ENCODE assay signal across 12 cellular contexts in genomic region chr13:30256713-30257432, GRCh38. TPM values are rescaled to one million over a fixed set of nuclear protein-coding genes. Genes with fewer than 3 reads are reported as not detected.
DNase-seq lines count a peak whose midpoint lies in the region; ATAC-seq and TF ChIP-seq lines count a peak whose summit lies in the region.
"Had no signal": no experiment of that assay in that cellular context is flagged by ENCODE, and none has a peak within 500 bp of the region (broad histone marks: within the 10 kb centered on the region; RNA-seq: fewer than 3 reads in every experiment).

No MANE protein-coding gene starts in this region.

- H3K4me3 ChIP-seq in vagina: no peak overlapping the region
- H3K4me3 ChIP-seq: SJSA1 had no signal

- no peak overlapping the region for H3K4me3 Mint-ChIP-seq in activated T-helper 17 cell treated with anti-CD3 and anti-CD28 coated beads, Interleukin-2, amount 50 U/mL, for 72 hours
- H3K4me3 Mint-ChIP-seq in glutamatergic neuron (ENCODE audit: unreplicated experiment): no peak overlapping the region
- H3K4me3 Mint-ChIP-seq: activated naive CD8-positive, alpha-beta T cell had no signal

- H3K36me3 ChIP-seq in vagina: no peaks in the 10 kb centered on the region

- H3K36me3 Mint-ChIP-seq in activated T-helper 17 cell treated with anti-CD3 and anti-CD28 coated beads, Interleukin-2, amount 50 U/mL, for 72 hours (ENCODE audit: low read depth): peaks cover 5% of the 10 kb centered on the region
- H3K36me3 Mint-ChIP-seq in glutamatergic neuron (ENCODE audit: unreplicated experiment): peaks cover 4% of the 10 kb centered on the region
- H3K36me3 Mint-ChIP-seq: activated naive CD8-positive, alpha-beta T cell had no signal

- no peak for TF ChIP-seq POLR2A in vagina (IDR thresholded peaks at IDR 0.05)

- intact Hi-C loops in Right ventricle myocardium superior (cut with DNase I): no loop called here
- intact Hi-C loops in left cardiac atrium (cut with DNase I): loop anchor here in 1 of 2 donors (5.0 kb wide), 1 partner anchor 205 kb away; no protein-coding TSS in a partner anchor
- intact Hi-C loops in vagina (cut with DNase I): no loop called here

- H3K27ac Mint-ChIP-seq in activated T-helper 17 cell treated with anti-CD3 and anti-CD28 coated beads, Interleukin-2, amount 50 U/mL, for 72 hours: peak overlapping the region; percentile 73
- H3K27ac Mint-ChIP-seq in glutamatergic neuron (ENCODE audit: unreplicated experiment): peak overlapping the region; percentile 54
- H3K27ac Mint-ChIP-seq: activated naive CD8-positive, alpha-beta T cell had no signal

- H3K9me3 ChIP-seq in vagina: no peaks in the 10 kb centered on the region
- H3K9me3 ChIP-seq: SJSA1 had no signal

- peak overlapping the region; percentile 62 for H3K27ac ChIP-seq in vagina
- H3K27ac ChIP-seq: SJSA1 had no signal

- peaks cover 13% of the 10 kb centered on the region for H3K4me1 ChIP-seq in vagina

- H3K27me3 ChIP-seq in vagina: no peaks in the 10 kb centered on the region
- H3K27me3 ChIP-seq: SJSA1 had no signal

- TF ChIP-seq CTCF in glutamatergic neuron (IDR thresholded peaks at IDR 0.05; ENCODE audit: partially characterized antibody, unreplicated experiment): no peak
- no peak for TF ChIP-seq CTCF in vagina (IDR thresholded peaks at IDR 0.05)
- no peak for TF ChIP-seq CTCF in GM13977 (IDR thresholded peaks at IDR 0.05; ENCODE audit: extremely low read depth, insufficient read depth, missing control alignments)

- peaks cover 10% of the 10 kb centered on the region for H3K4me1 Mint-ChIP-seq in activated T-helper 17 cell treated with anti-CD3 and anti-CD28 coated beads, Interleukin-2, amount 50 U/mL, for 72 hours
- peaks cover 10% of the 10 kb centered on the region for H3K4me1 Mint-ChIP-seq in glutamatergic neuron (ENCODE audit: low read depth, unreplicated experiment)

- no peaks in the 10 kb centered on the region for H3K9me3 Mint-ChIP-seq in activated T-helper 17 cell treated with anti-CD3 and anti-CD28 coated beads, Interleukin-2, amount 50 U/mL, for 72 hours
- H3K9me3 Mint-ChIP-seq in glutamatergic neuron (ENCODE audit: unreplicated experiment): peaks cover 2% of the 10 kb centered on the region

- H3K27me3 Mint-ChIP-seq in activated T-helper 17 cell treated with anti-CD3 and anti-CD28 coated beads, Interleukin-2, amount 50 U/mL, for 72 hours: no peaks in the 10 kb centered on the region
- H3K27me3 Mint-ChIP-seq in glutamatergic neuron (ENCODE audit: unreplicated experiment): peaks cover 3% of the 10 kb centered on the region
- H3K27me3 Mint-ChIP-seq: activated naive CD8-positive, alpha-beta T cell had no signal

- in situ Hi-C loops in GM13977 (cut with MboI; ENCODE audit: low pct_unique_long_range_greater_than_20kb, low sequenced_read_pairs, unreplicated experiment): no loop called here

- DNase-seq in Right ventricle myocardium superior (no peak), left cardiac atrium (no peak), glutamatergic neuron (no peak), vagina (ENCODE audit: extremely low spot score in 2 of 2) (no peak), GM13977 (ENCODE audit: low spot score) (no peak)
- DNase-seq: activated CD4-positive, alpha-beta T cell treated with anti-CD3 and anti-CD28 coated beads, Interleukin-2, amount 50 U/mL, for 4 hours; NCI-H2227 treated with DMSO at 0.1 percent for 48 hours had no signal

- ATAC-seq in Right ventricle myocardium superior (ENCODE audit: poor library complexity) (peak; percentile 63), left cardiac atrium (no peak), HG03439 (IDR thresholded peaks at IDR 0.05; ENCODE audit: unreplicated experiment) (no peak), GM18519 (IDR thresholded peaks at IDR 0.05; ENCODE audit: low FRiP score, unreplicated experiment) (no peak)
- ATAC-seq in activated T-helper 17 cell treated with anti-CD3 and anti-CD28 coated beads, Interleukin-2, amount 50 U/mL, for 72 hours (replicated peaks): no peak

RNA-seq across cellular contexts. Expression of gene KATNAL1, which starts 50.5 kb away (rescaled TPM):
- 37.8 TPM for total RNA-seq in Right ventricle myocardium superior
- total RNA-seq in left cardiac atrium: 10 to 100 TPM; 41.9 to 42.1 TPM
- 10 to 100 TPM; 25.0 to 25.8 TPM for total RNA-seq in activated T-helper 17 cell treated with anti-CD3 and anti-CD28 coated beads, Interleukin-2, amount 50 U/mL, for 72 hours
- total RNA-seq in glutamatergic neuron (ENCODE audit: unreplicated experiment): 74.6 TPM
- total RNA-seq in vagina: 20.6 TPM
